8 cellular contexts compared by ENCODE assay signal in genomic region chr2:130145006-130145414, GRCh38. TPM values are rescaled to one million over a fixed set of nuclear protein-coding genes. Genes with fewer than 3 reads are reported as not detected.
A peak's percentile ranks its signal among the peaks of the same experiment; 100 is the strongest.
DNase-seq lines count a peak whose midpoint lies in the region; ATAC-seq and TF ChIP-seq lines count a peak whose summit lies in the region.
"Not testable (repeated sequence)": the region's sequence is repeated elsewhere in the genome, so short reads cannot be mapped to it uniquely, and the experiment has no call there.

CCDC74B (minus strand) TSS chr2:130145112; CDS start chr2:130144996, 116 bp downstream.

- H3K27me3 Mint-ChIP-seq in Caco-2 (ENCODE audit: insufficient read depth, unreplicated experiment), result not testable (repeated sequence)

- H3K36me3 ChIP-seq in Caco-2 (ENCODE audit: control insufficient read depth, insufficient read depth, low read length); NT2/D1 (ENCODE audit: insufficient read depth, insufficient read length, low read length): not testable (repeated sequence)

- not testable (repeated sequence) for BruUV-seq in Caco-2 (replicated peaks; lab: Mats Ljungman, UMichigan)

- intact Hi-C loops in Caco-2 (cut with micrococcal nuclease; ENCODE audit: unreplicated experiment), result not testable (repeated sequence)

- not testable (repeated sequence) for H3K36me3 Mint-ChIP-seq in Caco-2 (ENCODE audit: insufficient read depth, unreplicated experiment)

- not testable (repeated sequence) for H3K9me3 Mint-ChIP-seq in Caco-2 (ENCODE audit: unreplicated experiment)

- H3K4me1 ChIP-seq in Caco-2; NT2/D1 (ENCODE audit: insufficient read depth, insufficient read length): not testable (repeated sequence)

- not testable (repeated sequence) for TF ChIP-seq CTCF in Caco-2 (IDR thresholded peaks at IDR 0.05; ENCODE audit: insufficient read depth in 1 of 2, low read depth in 1 of 2, low read length in 1 of 2, severe bottlenecking in 1 of 2, unreplicated experiment in 1 of 2); epithelial cell of esophagus (IDR thresholded peaks at IDR 0.05; ENCODE audit: insufficient read depth, low read depth, low read length, missing control alignments)

- POLR2A ChIA-PET in Caco-2 (lab: Charles Lee), result not testable (repeated sequence)

- not testable (repeated sequence) for H3K27me3 ChIP-seq in Caco-2 (replicated peaks; ENCODE audit: control insufficient read depth, insufficient read depth, low read length)
- H3K27me3 ChIP-seq in NT2/D1 (ENCODE audit: insufficient read depth, insufficient read length), result peaks cover 13% of the 10 kb centered on the region

- peak within 1 kb of the TSS; percentile 47 for H3K4me3 ChIP-seq in Caco-2 (ENCODE audit: low read depth, low read length)
- H3K4me3 ChIP-seq in NT2/D1 (ENCODE audit: insufficient read length, low read depth), result peak within 1 kb of the TSS; percentile 24
- H3K4me3 ChIP-seq in epithelial cell of esophagus (ENCODE audit: low read length), result peak within 1 kb of the TSS; percentile 10

- H3K4me1 Mint-ChIP-seq in Caco-2 (ENCODE audit: low read depth, unreplicated experiment), result not testable (repeated sequence)

- not testable (repeated sequence) for H3K9ac ChIP-seq in NT2/D1 (ENCODE audit: insufficient read length, low read depth)

- H3K27ac Mint-ChIP-seq in Caco-2 (ENCODE audit: unreplicated experiment), result peak within 1 kb of the TSS; percentile 86

- DNase-seq in Caco-2 (peak; percentile 73 to 78), NT2/D1 (ENCODE audit: low read depth, low spot score) (peak; percentile 16), activated T-cell treated with anti-CD3 and anti-CD28 coated beads for 1 hour (ENCODE audit: low read depth) (peak; percentile 33), epithelial cell of esophagus (ENCODE audit: low read depth) (peak; percentile 27), mucosa of gallbladder (ENCODE audit: low spot score) (peak; percentile 21)
- DNase-seq in stimulated activated CD8-positive, alpha-beta memory T cell treated with anti-CD3 and anti-CD28 coated beads, Interleukin-15, amount 100 ng/mL, for 4 hours (ENCODE audit: low read depth in 2 of 2), result peak; percentile 6 to 23

- H3K9me3 ChIP-seq in Caco-2; NT2/D1 (ENCODE audit: insufficient read depth, low read length): not testable (repeated sequence)

- CTCF ChIA-PET in Caco-2 (lab: Charles Lee), result not testable (repeated sequence)

- peak within 1 kb of the TSS; percentile 89 for H3K4me3 Mint-ChIP-seq in Caco-2 (ENCODE audit: unreplicated experiment)

- ATAC-seq in GM21526 (IDR thresholded peaks at IDR 0.05; ENCODE audit: low FRiP score, unreplicated experiment) (peak; percentile 87), HG03520 (IDR thresholded peaks at IDR 0.05; ENCODE audit: unreplicated experiment) (peak; percentile 86)

RNA-seq across cellular contexts. Expression of gene CCDC74B, which starts in this region (rescaled TPM):
- total RNA-seq in Caco-2 (2022), result 1.2 and 1.6 TPM in 2 replicates
- total RNA-seq in mucosa of gallbladder, result 3.4 TPM

Comparison
In these comparisons a context has a peak if more than half of its experiments do, and no peak if none do; other contexts are left out.
1. Peak in every context shown above with its lines: DNase-seq, ATAC-seq and H3K4me3 ChIP-seq.
2. DNase-seq: peak in every context shown above with its lines; median percentile 76 in Caco-2; 33 in activated T-cell treated with anti-CD3 and anti-CD28 coated beads for 1 hour; 27 in epithelial cell of esophagus; 21 in mucosa of gallbladder; 16 in NT2/D1; 14 in stimulated activated CD8-positive, alpha-beta memory T cell treated with anti-CD3 and anti-CD28 coated beads, Interleukin-15, amount 100 ng/mL, for 4 hours.